ENCODE assay signal across 27 cellular contexts in the genomic region with DNA sequence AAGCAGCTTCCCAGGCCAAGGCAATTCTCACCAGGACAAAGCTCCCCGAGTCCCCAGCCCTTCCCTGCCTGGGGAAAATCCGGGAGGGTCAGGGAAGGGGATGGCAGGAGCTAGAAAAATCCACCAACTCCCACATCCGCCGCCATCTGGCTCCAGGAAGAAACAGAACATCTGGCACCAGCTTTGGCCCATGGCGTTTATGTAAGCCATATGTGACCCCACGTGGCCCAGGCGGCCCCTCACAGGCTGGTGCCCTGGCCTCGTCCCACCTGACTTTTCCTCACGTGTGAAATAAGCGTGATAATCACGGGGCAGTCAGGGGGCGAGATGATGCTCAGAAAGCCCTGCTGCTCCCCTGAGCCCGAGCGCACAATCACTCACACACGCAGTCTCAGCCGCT. TPM values are rescaled to one million over a fixed set of nuclear protein-coding genes. Genes with fewer than 3 reads are reported as not detected.
DNase-seq lines count a peak whose midpoint lies in the region; ATAC-seq and TF ChIP-seq lines count a peak whose summit lies in the region.
"Had no signal": no experiment of that assay in that cellular context is flagged by ENCODE, and none has a peak within 500 bp of the region (broad histone marks: within the 10 kb centered on the region; RNA-seq: fewer than 3 reads in every experiment).

No MANE protein-coding gene starts in this region.

- intact Hi-C loops in Right ventricle myocardium inferior (cut with DNase I) (no loop called here), cardiac septum (cut with DNase I) (no loop called here), left ventricle myocardium superior (cut with micrococcal nuclease) (no loop called here), aorta (cut with DNase I) (no loop called here)

- H3K27ac ChIP-seq in aorta (ENCODE audit: low read depth in 1 of 2, low read length in 2 of 2) = no peak overlapping the region
- H3K27ac ChIP-seq: 22Rv1, brain microvascular endothelial cell, foreskin keratinocyte, neutrophil, psoas muscle, thoracic aorta, vagina had no signal

- in situ Hi-C loops in GM13976 (cut with MboI; ENCODE audit: low sequenced_read_pairs, unreplicated experiment) = no loop called here

- H3K36me3 ChIP-seq in aorta (ENCODE audit: control insufficient read depth in 1 of 2, insufficient read depth in 2 of 2, low read length in 1 of 2) = no peaks in the 10 kb centered on the region
- H3K36me3 ChIP-seq: brain microvascular endothelial cell, neutrophil, thoracic aorta, vagina had no signal

- no peaks in the 10 kb centered on the region for H3K4me1 ChIP-seq in aorta (ENCODE audit: control insufficient read depth in 1 of 2, insufficient read depth in 2 of 2, low read length in 2 of 2)
- H3K4me1 ChIP-seq: foreskin keratinocyte, psoas muscle had no signal

- TF ChIP-seq CTCF in GM13976 (IDR thresholded peaks at IDR 0.05; ENCODE audit: borderline replicate concordance, control extremely low read depth, extremely low read depth, insufficient read depth, missing control alignments) = no peak

- H3K27me3 ChIP-seq in aorta (ENCODE audit: control insufficient read depth in 1 of 2, insufficient read depth in 2 of 2, low read length in 1 of 2) = no peaks in the 10 kb centered on the region
- H3K27me3 ChIP-seq: brain microvascular endothelial cell, neutrophil, vagina had no signal

- H3K9me3 ChIP-seq in aorta (ENCODE audit: control insufficient read depth, low read length) = no peaks in the 10 kb centered on the region
- H3K9me3 ChIP-seq: neutrophil, psoas muscle, thoracic aorta, vagina had no signal

- H3K4me3 ChIP-seq in aorta (ENCODE audit: low read length in 2 of 2) = no peak overlapping the region
- H3K4me3 ChIP-seq: psoas muscle, thoracic aorta, vagina had no signal

- 50 to 53% methylated on average over 16 of the region's 16 CpGs for WGBS in aorta, 2 donors

- DNase-seq in Right ventricle myocardium inferior (ENCODE audit: missing footprints) = peak; percentile 73
- no peak for DNase-seq in cardiac septum (ENCODE audit: low spot score)
- peak; percentile 64 for DNase-seq in left ventricle myocardium superior
- peak; percentile 40 to 60 for DNase-seq in aorta
- no peak for DNase-seq in GM13976 (ENCODE audit: low spot score)
- DNase-seq in UCSD-AML1 (lab: John Stamatoyannopoulos, UW; ENCODE audit: unreplicated experiment) = no peak
- DNase-seq: activated CD4-positive, alpha-beta T cell treated with anti-CD3 and anti-CD28 coated beads, Interleukin-2, amount 50 U/mL, for 4 hours; activated naive CD4-positive, alpha-beta T cell treated with Interleukin-2 at 50 U/mL for 16 hours; activated T-cell treated with anti-CD3 and anti-CD28 coated beads, Interleukin-2, amount 50 U/mL, for 72 hours; brain microvascular endothelial cell; CD4-positive, CD25-positive, alpha-beta regulatory T cell; foreskin keratinocyte; left colon; NCI-H1048; NCI-H187 treated with DMSO at 0.1 percent for 48 hours; NCI-H2227 treated with DMSO at 0.1 percent for 48 hours; NCI-H774; SW 1271; T-helper 9 cell had no signal

- ATAC-seq in Right ventricle myocardium inferior = peak; percentile 13
- no peak; the same call in 2 of the 3 replicates for ATAC-seq in SK-N-SH treated with all-trans-retinoic acid at 6 μM for 48 hours
- ATAC-seq in left ventricle myocardium superior = peak; percentile 11
- no peak for ATAC-seq in aorta (ENCODE audit: low FRiP score)
- ATAC-seq in GM18519 (IDR thresholded peaks at IDR 0.05; ENCODE audit: low FRiP score, unreplicated experiment) = no peak
- ATAC-seq: activated T-cell treated with anti-CD3 and anti-CD28 coated beads, Interleukin-2, amount 50 U/mL, for 72 hours; foreskin keratinocyte; left colon; WTC11 had no signal

TF ChIP-seq in SK-N-SH treated with all-trans-retinoic acid at 6 μM for 48 hours, 23 proteins besides CTCF, POLR2A, EP300 and RAD21:
- TF ChIP-seq ZC3H10 (CRISPR knock-in tag; IDR thresholded peaks at IDR 0.05) = no peak
- 0 out of 2 replicates have a peak, but pooled peaks have one; percentile 30 for TF ChIP-seq TCF4 (CRISPR knock-in tag; IDR thresholded peaks at IDR 0.05; ENCODE audit: borderline replicate concordance)

RNA-seq across cellular contexts. Expression of gene PLPP7, which starts 28.7 kb away (rescaled TPM):
- total RNA-seq in Right ventricle myocardium inferior (107 TPM), cardiac septum (78.7 TPM), left ventricle myocardium superior (127 TPM), aorta (1 to 10 TPM; 6.6 to 9.5 TPM)
- 10 to 100 TPM in 1 of 2 donors, 1 to 10 TPM in 1; 5.6 to 11.1 TPM for polyA plus RNA-seq in aorta
- total RNA-seq: CD4-positive, CD25-positive, alpha-beta regulatory T cell; foreskin keratinocyte had no signal
- polyA plus RNA-seq: CD4-positive, CD25-positive, alpha-beta regulatory T cell; foreskin keratinocyte had no signal

RNA-seq across cellular contexts. Expression of gene FAM78A, which starts 41.9 kb away (rescaled TPM):
- 62.9 TPM for total RNA-seq in Right ventricle myocardium inferior
- total RNA-seq in cardiac septum = 27.2 TPM
- total RNA-seq in left ventricle myocardium superior = 69.1 TPM
- 1 to 10 TPM; 4.0 to 6.3 TPM for total RNA-seq in aorta
- 1 to 10 TPM in 1 of 2 donors, under 1 TPM in 1; 0.59 to 2.0 TPM for polyA plus RNA-seq in aorta

Comparison
In these comparisons a context has a peak if more than half of its experiments do, and no peak if none do; other contexts are left out.
1. DNase-seq: peak in Right ventricle myocardium inferior (single experiment), left ventricle myocardium superior (single experiment) and aorta (2 of 2); none in cardiac septum (single experiment), GM13976 (single experiment) and UCSD-AML1 (single experiment).
2. ATAC-seq: peak in Right ventricle myocardium inferior (single experiment) and left ventricle myocardium superior (single experiment); none in SK-N-SH treated with all-trans-retinoic acid at 6 μM for 48 hours (single experiment), aorta (single experiment) and GM18519 (single experiment).